Comparison of ENCODE assay signal across 16 cellular contexts in genomic region chr2:54385271-54385670, GRCh38.
DNase-seq lines count a peak whose midpoint lies in the region; ATAC-seq and TF ChIP-seq lines count a peak whose summit lies in the region.
"Had no signal": no experiment of that assay in that cellular context is flagged by ENCODE, and none has a peak within 500 bp of the region (broad histone marks: within the 10 kb centered on the region; RNA-seq: fewer than 3 reads in every experiment).

No MANE protein-coding gene starts in this region.

- no peaks in the 10 kb centered on the region for H3K27me3 Mint-ChIP-seq in neural crest cell (ENCODE audit: low read depth)
- no peaks in the 10 kb centered on the region for H3K27me3 Mint-ChIP-seq in activated T-cell treated with anti-CD3 and anti-CD28 coated beads, Interleukin-2, amount 50 U/mL, for 4 hours (ENCODE audit: low read depth)

- H3K9me3 Mint-ChIP-seq in neural crest cell, result peaks cover 3% of the 10 kb centered on the region
- H3K9me3 Mint-ChIP-seq in activated T-cell treated with anti-CD3 and anti-CD28 coated beads, Interleukin-2, amount 50 U/mL, for 4 hours, result no peaks in the 10 kb centered on the region

- H3K27ac ChIP-seq in heart left ventricle (peak overlapping the region in 11 of 12 donors; percentile 3 to 89 (median 85)), caudate nucleus (ENCODE audit: low read depth, low read length) (peak overlapping the region; percentile 92), tibial nerve (peak overlapping the region; percentile 24 to 88 (median 73))
- H3K27ac ChIP-seq: KMS-11 had no signal

- no peak for TF ChIP-seq CTCF in heart left ventricle (IDR thresholded peaks at IDR 0.05)
- no peak for TF ChIP-seq CTCF in neural crest cell (conservative IDR thresholded peaks at IDR 0.05)
- no peak for TF ChIP-seq CTCF in tibial nerve (IDR thresholded peaks at IDR 0.05)

- H3K4me1 Mint-ChIP-seq in neural crest cell, result peaks cover 78% of the 10 kb centered on the region
- no peaks in the 10 kb centered on the region for H3K4me1 Mint-ChIP-seq in activated T-cell treated with anti-CD3 and anti-CD28 coated beads, Interleukin-2, amount 50 U/mL, for 4 hours (ENCODE audit: low read depth)

- H3K27me3 ChIP-seq in heart left ventricle (no peaks in the 10 kb centered on the region), tibial nerve (no peaks in the 10 kb centered on the region)

- no peak for DNase-seq in heart left ventricle
- no peak for DNase-seq in cardiac septum (ENCODE audit: low spot score)
- DNase-seq in caudate nucleus (lab: John Stamatoyannopoulos, UW), result no peak
- DNase-seq in neural crest cell (ENCODE audit: low read depth, low spot score), result no peak
- no peak for DNase-seq in tibial nerve (ENCODE audit: low spot score in 2 of 2)
- no peak for DNase-seq in stimulated activated CD4-positive, alpha-beta T cell treated with anti-CD3 and anti-CD28 coated beads, Interleukin-12 subunit alpha, Interleukin-12 subunit beta, amount 100 ng/mL, for 4 hours
- DNase-seq in activated T-cell treated with anti-CD3 and anti-CD28 coated beads, Interleukin-2, amount 50 U/mL, for 4 hours, result no peak
- DNase-seq: 8988T, DMS 273 treated with DMSO at 0.1 percent for 48 hours, DND-41, NCI-H1417 treated with DMSO at 0.1 percent for 48 hours, NCI-H187 treated with DMSO at 0.1 percent for 48 hours, NCI-H226 had no signal

- no peaks in the 10 kb centered on the region for H3K9me3 ChIP-seq in heart left ventricle
- no peaks in the 10 kb centered on the region for H3K9me3 ChIP-seq in tibial nerve

- H3K36me3 ChIP-seq in heart left ventricle (no peaks in the 10 kb centered on the region), tibial nerve (no peaks in the 10 kb centered on the region)

- peak overlapping the region; percentile 63 for H3K27ac Mint-ChIP-seq in neural crest cell (ENCODE audit: unreplicated experiment)

- no peak for ATAC-seq in heart left ventricle
- no peak for ATAC-seq in HG02623 (IDR thresholded peaks at IDR 0.05; ENCODE audit: unreplicated experiment)
- no peak for ATAC-seq in activated T-cell treated with anti-CD3 and anti-CD28 coated beads, Interleukin-2, amount 50 U/mL, for 4 hours
- ATAC-seq: Panc1 had no signal

- H3K4me1 ChIP-seq in heart left ventricle, result peaks cover 0 to 58% (median 28%) of the 10 kb centered on the region in 12 donors
- peaks cover 0 to 70% (median 27%) of the 10 kb centered on the region in 4 donors for H3K4me1 ChIP-seq in tibial nerve

- TF ChIP-seq POLR2A in heart left ventricle (IDR thresholded peaks at IDR 0.05) (no peak), tibial nerve (IDR thresholded peaks at IDR 0.05) (no peak)

- intact Hi-C loops in heart left ventricle (cut with DNase I) (no loop called here), cardiac septum (cut with DNase I) (no loop called here)

- WGBS in heart left ventricle, 4 donors, result 93 to 100% (median 96%) methylated on average over 1 of the region's 1 CpG
- 85 to 86% methylated on average over 1 of the region's 1 CpG for WGBS in tibial nerve, 2 donors

- TF ChIP-seq EP300 in tibial nerve (IDR thresholded peaks at IDR 0.05), result no peak

- H3K36me3 Mint-ChIP-seq in neural crest cell (ENCODE audit: low read depth), result no peaks in the 10 kb centered on the region
- H3K36me3 Mint-ChIP-seq in activated T-cell treated with anti-CD3 and anti-CD28 coated beads, Interleukin-2, amount 50 U/mL, for 4 hours (ENCODE audit: insufficient read depth), result no peaks in the 10 kb centered on the region

- no peak overlapping the region for H3K4me3 Mint-ChIP-seq in neural crest cell
- H3K4me3 Mint-ChIP-seq in activated T-cell treated with anti-CD3 and anti-CD28 coated beads, Interleukin-2, amount 50 U/mL, for 4 hours, result no peak overlapping the region

- no peak overlapping the region for H3K4me3 ChIP-seq in heart left ventricle
- no peak overlapping the region for H3K4me3 ChIP-seq in tibial nerve
